In the genomic region with DNA sequence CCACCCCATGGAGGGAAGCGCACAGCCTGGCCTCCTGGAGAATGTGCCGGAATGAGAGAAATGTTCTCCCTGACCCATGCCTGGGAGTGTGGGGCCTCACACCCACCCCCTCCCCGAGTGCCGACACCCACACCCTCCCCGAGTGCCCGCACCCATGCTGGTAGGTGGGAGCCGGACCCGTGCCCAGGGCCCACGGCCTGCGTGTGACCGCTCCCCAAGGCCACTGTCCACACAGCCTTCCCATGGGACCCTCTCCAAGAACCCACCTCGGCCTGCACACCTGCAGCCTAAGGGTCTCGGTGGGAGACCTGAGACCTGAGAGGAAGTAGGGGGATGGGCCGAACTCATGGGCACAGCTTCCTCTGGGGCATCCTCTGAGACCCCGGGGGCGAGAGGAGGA, we compare ENCODE assay signal across 1 cellular context.
TF ChIP-seq lines count a peak whose summit lies in the region.

No MANE protein-coding gene starts in this region.

TF ChIP-seq in H1, 55 proteins besides CTCF, POLR2A, EP300 and RAD21 (continued from another document):
- TF ChIP-seq CHD1 (IDR thresholded peaks at IDR 0.05; ENCODE audit: low read depth, low read length), result no peak
- TF ChIP-seq NANOG (IDR thresholded peaks at IDR 0.05; ENCODE audit: insufficient read depth, low read depth, low read length, poor library complexity, severe bottlenecking), result no peak
- no peak for TF ChIP-seq JUN (IDR thresholded peaks at IDR 0.05; ENCODE audit: low read depth, low read length)
- no peak for TF ChIP-seq CBX5 (IDR thresholded peaks at IDR 0.05; ENCODE audit: low read depth, low read length)
- TF ChIP-seq KDM5A (IDR thresholded peaks at IDR 0.05; ENCODE audit: low read length), result no peak
- TF ChIP-seq, protein P1, sequence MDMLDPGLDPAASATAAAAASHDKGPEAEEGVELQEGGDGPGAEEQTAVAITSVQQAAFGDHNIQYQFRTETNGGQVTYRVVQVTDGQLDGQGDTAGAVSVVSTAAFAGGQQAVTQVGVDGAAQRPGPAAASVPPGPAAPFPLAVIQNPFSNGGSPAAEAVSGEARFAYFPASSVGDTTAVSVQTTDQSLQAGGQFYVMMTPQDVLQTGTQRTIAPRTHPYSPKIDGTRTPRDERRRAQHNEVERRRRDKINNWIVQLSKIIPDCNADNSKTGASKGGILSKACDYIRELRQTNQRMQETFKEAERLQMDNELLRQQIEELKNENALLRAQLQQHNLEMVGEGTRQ (IDR thresholded peaks at IDR 0.05; ENCODE audit: low read length), result no peak
- no peak for TF ChIP-seq FOSL1 (IDR thresholded peaks at IDR 0.05; ENCODE audit: insufficient read depth, low read depth, low read length)
- TF ChIP-seq, protein P2, sequence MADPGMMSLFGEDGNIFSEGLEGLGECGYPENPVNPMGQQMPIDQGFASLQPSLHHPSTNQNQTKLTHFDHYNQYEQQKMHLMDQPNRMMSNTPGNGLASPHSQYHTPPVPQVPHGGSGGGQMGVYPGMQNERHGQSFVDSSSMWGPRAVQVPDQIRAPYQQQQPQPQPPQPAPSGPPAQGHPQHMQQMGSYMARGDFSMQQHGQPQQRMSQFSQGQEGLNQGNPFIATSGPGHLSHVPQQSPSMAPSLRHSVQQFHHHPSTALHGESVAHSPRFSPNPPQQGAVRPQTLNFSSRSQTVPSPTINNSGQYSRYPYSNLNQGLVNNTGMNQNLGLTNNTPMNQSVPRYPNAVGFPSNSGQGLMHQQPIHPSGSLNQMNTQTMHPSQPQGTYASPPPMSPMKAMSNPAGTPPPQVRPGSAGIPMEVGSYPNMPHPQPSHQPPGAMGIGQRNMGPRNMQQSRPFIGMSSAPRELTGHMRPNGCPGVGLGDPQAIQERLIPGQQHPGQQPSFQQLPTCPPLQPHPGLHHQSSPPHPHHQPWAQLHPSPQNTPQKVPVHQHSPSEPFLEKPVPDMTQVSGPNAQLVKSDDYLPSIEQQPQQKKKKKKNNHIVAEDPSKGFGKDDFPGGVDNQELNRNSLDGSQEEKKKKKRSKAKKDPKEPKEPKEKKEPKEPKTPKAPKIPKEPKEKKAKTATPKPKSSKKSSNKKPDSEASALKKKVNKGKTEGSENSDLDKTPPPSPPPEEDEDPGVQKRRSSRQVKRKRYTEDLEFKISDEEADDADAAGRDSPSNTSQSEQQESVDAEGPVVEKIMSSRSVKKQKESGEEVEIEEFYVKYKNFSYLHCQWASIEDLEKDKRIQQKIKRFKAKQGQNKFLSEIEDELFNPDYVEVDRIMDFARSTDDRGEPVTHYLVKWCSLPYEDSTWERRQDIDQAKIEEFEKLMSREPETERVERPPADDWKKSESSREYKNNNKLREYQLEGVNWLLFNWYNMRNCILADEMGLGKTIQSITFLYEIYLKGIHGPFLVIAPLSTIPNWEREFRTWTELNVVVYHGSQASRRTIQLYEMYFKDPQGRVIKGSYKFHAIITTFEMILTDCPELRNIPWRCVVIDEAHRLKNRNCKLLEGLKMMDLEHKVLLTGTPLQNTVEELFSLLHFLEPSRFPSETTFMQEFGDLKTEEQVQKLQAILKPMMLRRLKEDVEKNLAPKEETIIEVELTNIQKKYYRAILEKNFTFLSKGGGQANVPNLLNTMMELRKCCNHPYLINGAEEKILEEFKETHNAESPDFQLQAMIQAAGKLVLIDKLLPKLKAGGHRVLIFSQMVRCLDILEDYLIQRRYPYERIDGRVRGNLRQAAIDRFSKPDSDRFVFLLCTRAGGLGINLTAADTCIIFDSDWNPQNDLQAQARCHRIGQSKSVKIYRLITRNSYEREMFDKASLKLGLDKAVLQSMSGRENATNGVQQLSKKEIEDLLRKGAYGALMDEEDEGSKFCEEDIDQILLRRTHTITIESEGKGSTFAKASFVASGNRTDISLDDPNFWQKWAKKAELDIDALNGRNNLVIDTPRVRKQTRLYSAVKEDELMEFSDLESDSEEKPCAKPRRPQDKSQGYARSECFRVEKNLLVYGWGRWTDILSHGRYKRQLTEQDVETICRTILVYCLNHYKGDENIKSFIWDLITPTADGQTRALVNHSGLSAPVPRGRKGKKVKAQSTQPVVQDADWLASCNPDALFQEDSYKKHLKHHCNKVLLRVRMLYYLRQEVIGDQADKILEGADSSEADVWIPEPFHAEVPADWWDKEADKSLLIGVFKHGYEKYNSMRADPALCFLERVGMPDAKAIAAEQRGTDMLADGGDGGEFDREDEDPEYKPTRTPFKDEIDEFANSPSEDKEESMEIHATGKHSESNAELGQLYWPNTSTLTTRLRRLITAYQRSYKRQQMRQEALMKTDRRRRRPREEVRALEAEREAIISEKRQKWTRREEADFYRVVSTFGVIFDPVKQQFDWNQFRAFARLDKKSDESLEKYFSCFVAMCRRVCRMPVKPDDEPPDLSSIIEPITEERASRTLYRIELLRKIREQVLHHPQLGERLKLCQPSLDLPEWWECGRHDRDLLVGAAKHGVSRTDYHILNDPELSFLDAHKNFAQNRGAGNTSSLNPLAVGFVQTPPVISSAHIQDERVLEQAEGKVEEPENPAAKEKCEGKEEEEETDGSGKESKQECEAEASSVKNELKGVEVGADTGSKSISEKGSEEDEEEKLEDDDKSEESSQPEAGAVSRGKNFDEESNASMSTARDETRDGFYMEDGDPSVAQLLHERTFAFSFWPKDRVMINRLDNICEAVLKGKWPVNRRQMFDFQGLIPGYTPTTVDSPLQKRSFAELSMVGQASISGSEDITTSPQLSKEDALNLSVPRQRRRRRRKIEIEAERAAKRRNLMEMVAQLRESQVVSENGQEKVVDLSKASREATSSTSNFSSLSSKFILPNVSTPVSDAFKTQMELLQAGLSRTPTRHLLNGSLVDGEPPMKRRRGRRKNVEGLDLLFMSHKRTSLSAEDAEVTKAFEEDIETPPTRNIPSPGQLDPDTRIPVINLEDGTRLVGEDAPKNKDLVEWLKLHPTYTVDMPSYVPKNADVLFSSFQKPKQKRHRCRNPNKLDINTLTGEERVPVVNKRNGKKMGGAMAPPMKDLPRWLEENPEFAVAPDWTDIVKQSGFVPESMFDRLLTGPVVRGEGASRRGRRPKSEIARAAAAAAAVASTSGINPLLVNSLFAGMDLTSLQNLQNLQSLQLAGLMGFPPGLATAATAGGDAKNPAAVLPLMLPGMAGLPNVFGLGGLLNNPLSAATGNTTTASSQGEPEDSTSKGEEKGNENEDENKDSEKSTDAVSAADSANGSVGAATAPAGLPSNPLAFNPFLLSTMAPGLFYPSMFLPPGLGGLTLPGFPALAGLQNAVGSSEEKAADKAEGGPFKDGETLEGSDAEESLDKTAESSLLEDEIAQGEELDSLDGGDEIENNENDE (IDR thresholded peaks at IDR 0.05; ENCODE audit: insufficient replicate concordance, low read length), result no peak
- TF ChIP-seq SAP30 (IDR thresholded peaks at IDR 0.05; ENCODE audit: insufficient read depth, insufficient replicate concordance, low read length), result no peak
- TF ChIP-seq MAFK (IDR thresholded peaks at IDR 0.05; ENCODE audit: low read depth, low read length), result no peak
TF ChIP-seq in H1: peak in this region for 0.
